In the genomic region with DNA sequence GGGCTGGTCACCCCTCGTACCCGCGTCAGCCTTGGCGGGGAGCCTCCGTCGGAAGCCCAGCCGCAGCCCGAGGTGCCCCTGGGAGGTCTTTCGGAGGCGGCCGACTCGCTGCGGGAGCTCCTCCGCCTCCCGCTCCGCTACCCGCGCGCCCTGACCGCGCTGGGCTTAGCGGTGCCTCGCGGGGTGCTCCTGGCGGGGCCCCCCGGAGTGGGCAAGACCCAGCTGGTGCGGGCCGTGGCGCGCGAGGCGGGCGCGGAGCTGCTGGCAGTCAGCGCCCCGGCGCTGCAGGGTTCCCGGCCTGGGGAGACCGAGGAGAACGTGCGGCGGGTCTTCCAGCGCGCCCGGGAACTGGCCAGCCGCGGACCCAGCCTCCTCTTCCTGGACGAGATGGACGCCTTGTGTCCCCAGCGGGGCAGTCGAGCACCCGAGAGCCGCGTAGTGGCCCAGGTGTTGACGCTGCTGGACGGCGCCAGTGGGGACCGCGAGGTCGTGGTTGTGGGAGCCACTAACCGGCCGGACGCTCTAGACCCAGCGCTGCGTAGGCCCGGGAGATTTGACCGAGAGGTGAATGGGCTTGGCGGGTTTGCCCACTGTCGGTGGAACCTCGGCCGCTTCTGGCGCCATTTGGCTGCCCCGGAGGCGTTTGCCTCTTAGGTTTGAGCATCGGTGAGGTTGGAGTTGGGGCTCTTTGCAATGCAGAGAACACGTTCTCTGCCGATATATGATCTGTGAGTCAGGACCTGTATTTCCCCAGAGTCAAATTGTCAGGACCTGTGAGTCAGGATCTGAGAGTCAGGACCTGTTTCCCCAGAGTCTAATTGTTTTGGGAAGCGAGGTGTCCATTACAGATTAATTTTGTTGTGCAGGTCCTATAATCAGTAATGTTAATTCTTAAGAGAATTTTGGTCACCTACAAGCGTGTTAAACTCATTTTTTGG, we compare ENCODE assay signal across 1 cellular context.
TF ChIP-seq lines count a peak whose summit lies in the region.

No MANE protein-coding gene starts in this region.

TF ChIP-seq in K562, 482 proteins besides CTCF, POLR2A, EP300 and RAD21 (continued from another document and continues in another):
- TF ChIP-seq, protein P1, sequence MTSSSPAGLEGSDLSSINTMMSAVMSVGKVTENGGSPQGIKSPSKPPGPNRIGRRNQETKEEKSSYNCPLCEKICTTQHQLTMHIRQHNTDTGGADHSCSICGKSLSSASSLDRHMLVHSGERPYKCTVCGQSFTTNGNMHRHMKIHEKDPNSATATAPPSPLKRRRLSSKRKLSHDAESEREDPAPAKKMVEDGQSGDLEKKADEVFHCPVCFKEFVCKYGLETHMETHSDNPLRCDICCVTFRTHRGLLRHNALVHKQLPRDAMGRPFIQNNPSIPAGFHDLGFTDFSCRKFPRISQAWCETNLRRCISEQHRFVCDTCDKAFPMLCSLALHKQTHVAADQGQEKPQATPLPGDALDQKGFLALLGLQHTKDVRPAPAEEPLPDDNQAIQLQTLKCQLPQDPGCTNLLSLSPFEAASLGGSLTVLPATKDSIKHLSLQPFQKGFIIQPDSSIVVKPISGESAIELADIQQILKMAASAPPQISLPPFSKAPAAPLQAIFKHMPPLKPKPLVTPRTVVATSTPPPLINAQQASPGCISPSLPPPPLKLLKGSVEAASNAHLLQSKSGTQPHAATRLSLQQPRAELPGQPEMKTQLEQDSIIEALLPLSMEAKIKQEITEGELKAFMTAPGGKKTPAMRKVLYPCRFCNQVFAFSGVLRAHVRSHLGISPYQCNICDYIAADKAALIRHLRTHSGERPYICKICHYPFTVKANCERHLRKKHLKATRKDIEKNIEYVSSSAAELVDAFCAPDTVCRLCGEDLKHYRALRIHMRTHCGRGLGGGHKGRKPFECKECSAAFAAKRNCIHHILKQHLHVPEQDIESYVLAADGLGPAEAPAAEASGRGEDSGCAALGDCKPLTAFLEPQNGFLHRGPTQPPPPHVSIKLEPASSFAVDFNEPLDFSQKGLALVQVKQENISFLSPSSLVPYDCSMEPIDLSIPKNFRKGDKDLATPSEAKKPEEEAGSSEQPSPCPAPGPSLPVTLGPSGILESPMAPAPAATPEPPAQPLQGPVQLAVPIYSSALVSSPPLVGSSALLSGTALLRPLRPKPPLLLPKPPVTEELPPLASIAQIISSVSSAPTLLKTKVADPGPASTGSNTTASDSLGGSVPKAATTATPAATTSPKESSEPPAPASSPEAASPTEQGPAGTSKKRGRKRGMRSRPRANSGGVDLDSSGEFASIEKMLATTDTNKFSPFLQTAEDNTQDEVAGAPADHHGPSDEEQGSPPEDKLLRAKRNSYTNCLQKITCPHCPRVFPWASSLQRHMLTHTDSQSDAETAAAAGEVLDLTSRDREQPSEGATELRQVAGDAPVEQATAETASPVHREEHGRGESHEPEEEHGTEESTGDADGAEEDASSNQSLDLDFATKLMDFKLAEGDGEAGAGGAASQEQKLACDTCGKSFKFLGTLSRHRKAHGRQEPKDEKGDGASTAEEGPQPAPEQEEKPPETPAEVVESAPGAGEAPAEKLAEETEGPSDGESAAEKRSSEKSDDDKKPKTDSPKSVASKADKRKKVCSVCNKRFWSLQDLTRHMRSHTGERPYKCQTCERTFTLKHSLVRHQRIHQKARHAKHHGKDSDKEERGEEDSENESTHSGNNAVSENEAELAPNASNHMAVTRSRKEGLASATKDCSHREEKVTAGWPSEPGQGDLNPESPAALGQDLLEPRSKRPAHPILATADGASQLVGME (CRISPR knock-in tag; IDR thresholded peaks at IDR 0.05): no peak
- TF ChIP-seq CHD4 (IDR thresholded peaks at IDR 0.05; ENCODE audit: insufficient read depth, insufficient replicate concordance, low read depth, low read length, poor library complexity, severe bottlenecking) (no peak), XRCC3 (IDR thresholded peaks at IDR 0.05) (no peak), ZNF311 (CRISPR knock-in tag; IDR thresholded peaks at IDR 0.05) (no peak), SMAD4 (CRISPR knock-in tag; conservative IDR thresholded peaks at IDR 0.05) (0 out of 2 replicates have a peak, but pooled peaks have one; percentile 22), ARID1B (IDR thresholded peaks at IDR 0.05) (no peak), KAT8 (IDR thresholded peaks at IDR 0.05; ENCODE audit: low read depth) (no peak), RFX7 (CRISPR knock-in tag; IDR thresholded peaks at IDR 0.05) (no peak), CHD1 (IDR thresholded peaks at IDR 0.05; ENCODE audit: low read length) (peak; percentile 48), HDAC3 (IDR thresholded peaks at IDR 0.05; ENCODE audit: borderline replicate concordance, partially characterized antibody) (no peak), NCOA6 (IDR thresholded peaks at IDR 0.05) (peak; percentile 52; the same call in 1 of the 2 replicates), ZNF584 (CRISPR knock-in tag; IDR thresholded peaks at IDR 0.05; ENCODE audit: low read depth) (no peak), ZNF197 (CRISPR knock-in tag; IDR thresholded peaks at IDR 0.05; ENCODE audit: low read depth) (no peak), ELF4 (CRISPR knock-in tag; IDR thresholded peaks at IDR 0.05) (no peak), CBX8 (IDR thresholded peaks at IDR 0.05; ENCODE audit: borderline replicate concordance, extremely low read depth, low read depth, low read length, poor library complexity, severe bottlenecking) (no peak), EZH2 (IDR thresholded peaks at IDR 0.05; ENCODE audit: borderline replicate concordance, low read depth, low read length) (no peak), GTF2E2 (tag; IDR thresholded peaks at IDR 0.05) (no peak), BRCA1 (IDR thresholded peaks at IDR 0.05) (no peak), BRCA1 (CRISPR knock-in tag; IDR thresholded peaks at IDR 0.05) (no peak), TEAD1 (CRISPR knock-in tag; IDR thresholded peaks at IDR 0.05) (0 out of 4 replicates have a peak, but pooled peaks of 1 of the 2 experiments have one; percentile 6), NR3C1 (CRISPR knock-in tag; IDR thresholded peaks at IDR 0.05) (no peak; the same call in 1 of the 2 replicates), SIRT6 (IDR thresholded peaks at IDR 0.05; ENCODE audit: low read depth, low read length) (no peak), GTF2F1 (IDR thresholded peaks at IDR 0.05; ENCODE audit: low read depth, low read length) (no peak), GTF2A2 (tag; IDR thresholded peaks at IDR 0.05) (no peak), HIVEP1 (CRISPR knock-in tag; IDR thresholded peaks at IDR 0.05) (no peak), RUNX1 (IDR thresholded peaks at IDR 0.05; ENCODE audit: low read depth) (no peak), MAZ (CRISPR knock-in tag; conservative IDR thresholded peaks at IDR 0.05 in 1 of 2, IDR thresholded peaks at IDR 0.05 in 1 of 2) (no peak), CCNT2 (IDR thresholded peaks at IDR 0.05; ENCODE audit: borderline replicate concordance, extremely low read depth, insufficient read length, low read depth, low read length) (peak; percentile 22), KAT7 (CRISPR knock-in tag; IDR thresholded peaks at IDR 0.05; ENCODE audit: borderline replicate concordance) (peak; percentile 35; the same call in 1 of the 2 replicates)
- TF ChIP-seq, protein P2, sequence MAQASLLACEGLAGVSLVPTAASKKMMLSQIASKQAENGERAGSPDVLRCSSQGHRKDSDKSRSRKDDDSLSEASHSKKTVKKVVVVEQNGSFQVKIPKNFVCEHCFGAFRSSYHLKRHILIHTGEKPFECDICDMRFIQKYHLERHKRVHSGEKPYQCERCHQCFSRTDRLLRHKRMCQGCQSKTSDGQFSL (CRISPR knock-in tag; IDR thresholded peaks at IDR 0.05): no peak
- TF ChIP-seq, protein P2 (tag; IDR thresholded peaks at IDR 0.05): no peak
- TF ChIP-seq, protein P3, sequence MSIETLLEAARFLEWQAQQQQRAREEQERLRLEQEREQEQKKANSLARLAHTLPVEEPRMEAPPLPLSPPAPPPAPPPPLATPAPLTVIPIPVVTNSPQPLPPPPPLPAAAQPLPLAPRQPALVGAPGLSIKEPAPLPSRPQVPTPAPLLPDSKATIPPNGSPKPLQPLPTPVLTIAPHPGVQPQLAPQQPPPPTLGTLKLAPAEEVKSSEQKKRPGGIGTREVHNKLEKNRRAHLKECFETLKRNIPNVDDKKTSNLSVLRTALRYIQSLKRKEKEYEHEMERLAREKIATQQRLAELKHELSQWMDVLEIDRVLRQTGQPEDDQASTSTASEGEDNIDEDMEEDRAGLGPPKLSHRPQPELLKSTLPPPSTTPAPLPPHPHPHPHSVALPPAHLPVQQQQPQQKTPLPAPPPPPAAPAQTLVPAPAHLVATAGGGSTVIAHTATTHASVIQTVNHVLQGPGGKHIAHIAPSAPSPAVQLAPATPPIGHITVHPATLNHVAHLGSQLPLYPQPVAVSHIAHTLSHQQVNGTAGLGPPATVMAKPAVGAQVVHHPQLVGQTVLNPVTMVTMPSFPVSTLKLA (conservative IDR thresholded peaks at IDR 0.05): no peak
- TF ChIP-seq, protein P4, sequence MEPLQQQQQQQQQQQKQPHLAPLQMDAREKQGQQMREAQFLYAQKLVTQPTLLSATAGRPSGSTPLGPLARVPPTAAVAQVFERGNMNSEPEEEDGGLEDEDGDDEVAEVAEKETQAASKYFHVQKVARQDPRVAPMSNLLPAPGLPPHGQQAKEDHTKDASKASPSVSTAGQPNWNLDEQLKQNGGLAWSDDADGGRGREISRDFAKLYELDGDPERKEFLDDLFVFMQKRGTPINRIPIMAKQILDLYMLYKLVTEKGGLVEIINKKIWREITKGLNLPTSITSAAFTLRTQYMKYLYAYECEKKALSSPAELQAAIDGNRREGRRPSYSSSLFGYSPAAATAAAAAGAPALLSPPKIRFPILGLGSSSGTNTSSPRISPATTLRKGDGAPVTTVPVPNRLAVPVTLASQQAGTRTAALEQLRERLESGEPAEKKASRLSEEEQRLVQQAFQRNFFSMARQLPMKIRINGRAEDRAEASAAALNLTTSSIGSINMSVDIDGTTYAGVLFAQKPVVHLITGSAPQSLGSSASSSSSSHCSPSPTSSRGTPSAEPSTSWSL (CRISPR knock-in tag; IDR thresholded peaks at IDR 0.05; ENCODE audit: borderline replicate concordance): no peak
- TF ChIP-seq, protein P5, sequence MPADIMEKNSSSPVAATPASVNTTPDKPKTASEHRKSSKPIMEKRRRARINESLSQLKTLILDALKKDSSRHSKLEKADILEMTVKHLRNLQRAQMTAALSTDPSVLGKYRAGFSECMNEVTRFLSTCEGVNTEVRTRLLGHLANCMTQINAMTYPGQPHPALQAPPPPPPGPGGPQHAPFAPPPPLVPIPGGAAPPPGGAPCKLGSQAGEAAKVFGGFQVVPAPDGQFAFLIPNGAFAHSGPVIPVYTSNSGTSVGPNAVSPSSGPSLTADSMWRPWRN (IDR thresholded peaks at IDR 0.05; ENCODE audit: low read depth): no peak
- TF ChIP-seq, protein P6, sequence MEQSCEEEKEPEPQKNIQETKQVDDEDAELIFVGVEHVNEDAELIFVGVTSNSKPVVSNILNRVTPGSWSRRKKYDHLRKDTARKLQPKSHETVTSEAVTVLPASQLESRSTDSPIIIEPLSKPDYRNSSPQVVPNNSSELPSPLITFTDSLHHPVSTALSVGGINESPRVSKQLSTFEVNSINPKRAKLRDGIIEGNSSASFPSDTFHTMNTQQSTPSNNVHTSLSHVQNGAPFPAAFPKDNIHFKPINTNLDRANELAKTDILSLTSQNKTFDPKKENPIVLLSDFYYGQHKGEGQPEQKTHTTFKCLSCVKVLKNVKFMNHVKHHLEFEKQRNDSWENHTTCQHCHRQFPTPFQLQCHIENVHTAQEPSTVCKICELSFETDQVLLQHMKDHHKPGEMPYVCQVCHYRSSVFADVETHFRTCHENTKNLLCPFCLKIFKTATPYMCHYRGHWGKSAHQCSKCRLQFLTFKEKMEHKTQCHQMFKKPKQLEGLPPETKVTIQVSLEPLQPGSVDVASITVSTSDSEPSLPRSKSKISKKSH (CRISPR knock-in tag; IDR thresholded peaks at IDR 0.05): no peak
- TF ChIP-seq, protein P7, sequence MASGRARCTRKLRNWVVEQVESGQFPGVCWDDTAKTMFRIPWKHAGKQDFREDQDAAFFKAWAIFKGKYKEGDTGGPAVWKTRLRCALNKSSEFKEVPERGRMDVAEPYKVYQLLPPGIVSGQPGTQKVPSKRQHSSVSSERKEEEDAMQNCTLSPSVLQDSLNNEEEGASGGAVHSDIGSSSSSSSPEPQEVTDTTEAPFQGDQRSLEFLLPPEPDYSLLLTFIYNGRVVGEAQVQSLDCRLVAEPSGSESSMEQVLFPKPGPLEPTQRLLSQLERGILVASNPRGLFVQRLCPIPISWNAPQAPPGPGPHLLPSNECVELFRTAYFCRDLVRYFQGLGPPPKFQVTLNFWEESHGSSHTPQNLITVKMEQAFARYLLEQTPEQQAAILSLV (tag; IDR thresholded peaks at IDR 0.05): no peak
- TF ChIP-seq, protein P8, sequence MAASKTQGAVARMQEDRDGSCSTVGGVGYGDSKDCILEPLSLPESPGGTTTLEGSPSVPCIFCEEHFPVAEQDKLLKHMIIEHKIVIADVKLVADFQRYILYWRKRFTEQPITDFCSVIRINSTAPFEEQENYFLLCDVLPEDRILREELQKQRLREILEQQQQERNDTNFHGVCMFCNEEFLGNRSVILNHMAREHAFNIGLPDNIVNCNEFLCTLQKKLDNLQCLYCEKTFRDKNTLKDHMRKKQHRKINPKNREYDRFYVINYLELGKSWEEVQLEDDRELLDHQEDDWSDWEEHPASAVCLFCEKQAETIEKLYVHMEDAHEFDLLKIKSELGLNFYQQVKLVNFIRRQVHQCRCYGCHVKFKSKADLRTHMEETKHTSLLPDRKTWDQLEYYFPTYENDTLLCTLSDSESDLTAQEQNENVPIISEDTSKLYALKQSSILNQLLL (CRISPR knock-in tag; IDR thresholded peaks at IDR 0.05; ENCODE audit: borderline replicate concordance): no peak
- TF ChIP-seq, protein P9, sequence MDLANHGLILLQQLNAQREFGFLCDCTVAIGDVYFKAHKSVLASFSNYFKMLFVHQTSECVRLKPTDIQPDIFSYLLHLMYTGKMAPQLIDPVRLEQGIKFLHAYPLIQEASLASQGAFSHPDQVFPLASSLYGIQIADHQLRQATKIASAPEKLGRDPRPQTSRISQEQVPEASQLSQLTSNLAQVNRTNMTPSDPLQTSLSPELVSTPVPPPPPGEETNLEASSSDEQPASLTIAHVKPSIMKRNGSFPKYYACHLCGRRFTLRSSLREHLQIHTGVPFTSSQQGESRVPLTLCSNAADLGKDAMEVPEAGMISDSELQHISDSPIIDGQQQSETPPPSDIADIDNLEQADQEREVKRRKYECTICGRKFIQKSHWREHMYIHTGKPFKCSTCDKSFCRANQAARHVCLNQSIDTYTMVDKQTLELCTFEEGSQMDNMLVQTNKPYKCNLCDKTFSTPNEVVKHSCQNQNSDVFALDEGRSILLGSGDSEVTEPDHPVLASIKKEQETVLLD (IDR thresholded peaks at IDR 0.05): no peak
- TF ChIP-seq, protein P10, sequence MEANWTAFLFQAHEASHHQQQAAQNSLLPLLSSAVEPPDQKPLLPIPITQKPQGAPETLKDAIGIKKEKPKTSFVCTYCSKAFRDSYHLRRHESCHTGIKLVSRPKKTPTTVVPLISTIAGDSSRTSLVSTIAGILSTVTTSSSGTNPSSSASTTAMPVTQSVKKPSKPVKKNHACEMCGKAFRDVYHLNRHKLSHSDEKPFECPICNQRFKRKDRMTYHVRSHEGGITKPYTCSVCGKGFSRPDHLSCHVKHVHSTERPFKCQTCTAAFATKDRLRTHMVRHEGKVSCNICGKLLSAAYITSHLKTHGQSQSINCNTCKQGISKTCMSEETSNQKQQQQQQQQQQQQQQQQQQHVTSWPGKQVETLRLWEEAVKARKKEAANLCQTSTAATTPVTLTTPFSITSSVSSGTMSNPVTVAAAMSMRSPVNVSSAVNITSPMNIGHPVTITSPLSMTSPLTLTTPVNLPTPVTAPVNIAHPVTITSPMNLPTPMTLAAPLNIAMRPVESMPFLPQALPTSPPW (CRISPR knock-in tag; IDR thresholded peaks at IDR 0.05): no peak
